In the genomic region with DNA sequence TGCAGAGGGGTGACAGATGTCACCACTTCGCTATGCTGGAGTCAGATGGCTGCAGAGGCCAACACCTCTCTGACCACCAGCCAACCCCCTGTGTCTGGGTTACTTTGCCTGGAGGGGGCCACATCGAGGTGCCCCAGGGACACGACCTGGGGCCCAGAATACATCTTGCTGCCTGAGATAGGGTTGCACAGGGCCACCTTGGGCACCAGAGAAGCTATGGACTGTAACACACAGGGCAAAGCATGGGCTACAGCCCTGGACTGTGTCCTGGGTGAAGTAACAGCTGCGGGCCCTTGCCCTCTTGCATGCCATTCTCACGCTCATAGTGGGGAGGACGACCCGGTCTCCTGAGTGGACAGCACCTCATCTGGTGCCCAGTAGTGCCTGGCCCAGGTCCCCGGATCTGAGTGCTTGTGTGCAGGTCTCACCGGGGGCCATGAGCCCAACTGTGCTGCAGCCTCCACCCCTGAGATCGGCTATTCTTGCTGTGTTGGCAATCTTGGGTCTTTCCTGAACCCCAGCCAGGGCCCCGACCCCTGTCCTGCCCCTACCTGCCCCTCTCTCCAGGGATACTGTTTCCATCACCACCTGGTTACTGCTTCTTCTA, we compare ENCODE assay signal across 19 cellular contexts.
"Had no signal": no experiment of that assay in that cellular context is flagged by ENCODE, and none has a peak within 500 bp of the region (broad histone marks: within the 10 kb centered on the region; RNA-seq: fewer than 3 reads in every experiment).

No MANE protein-coding gene starts in this region.

- H3K36me3 ChIP-seq: cardiac muscle cell, prostate gland, right lobe of liver, thoracic aorta, vagina had no signal

- H3K27ac ChIP-seq: cardiac muscle cell, parathyroid adenoma, prostate gland, right lobe of liver had no signal

- H3K4me1 ChIP-seq: parathyroid adenoma, prostate gland, right lobe of liver, vagina had no signal

- H3K9me3 ChIP-seq: prostate gland, right lobe of liver, thoracic aorta, vagina had no signal

- DNase-seq: cerebellar nuclear complex; effector memory CD8-positive, alpha-beta T cell; left colon; mammary epithelial cell; natural killer cell; nucleus accumbens; stimulated activated CD4-positive, alpha-beta T cell treated with anti-CD3 and anti-CD28 coated beads, Interleukin-2, amount 100 ng/mL, for 24 hours; stimulated activated CD4-positive, alpha-beta T cell treated with anti-CD3 and anti-CD28 coated beads, Interleukin-4, amount 100 ng/mL, for 4 hours; substantia nigra; trophoblast cell had no signal

- H3K27me3 ChIP-seq: cardiac muscle cell, foreskin keratinocyte, hepatocyte, right lobe of liver, vagina had no signal

- FAIRE-seq: colon had no signal

- H3K4me3 ChIP-seq: cardiac muscle cell, hepatocyte, prostate gland, right lobe of liver, thoracic aorta, vagina had no signal
